ENCODE assay signal across 1 cellular context in genomic region chr5:165086424-165086823, GRCh38.
TF ChIP-seq lines count a peak whose summit lies in the region.

No MANE protein-coding gene starts in this region.

TF ChIP-seq in GM12878, 131 proteins besides CTCF, POLR2A, EP300 and RAD21 (continued from another document):
- TF ChIP-seq, protein P1, sequence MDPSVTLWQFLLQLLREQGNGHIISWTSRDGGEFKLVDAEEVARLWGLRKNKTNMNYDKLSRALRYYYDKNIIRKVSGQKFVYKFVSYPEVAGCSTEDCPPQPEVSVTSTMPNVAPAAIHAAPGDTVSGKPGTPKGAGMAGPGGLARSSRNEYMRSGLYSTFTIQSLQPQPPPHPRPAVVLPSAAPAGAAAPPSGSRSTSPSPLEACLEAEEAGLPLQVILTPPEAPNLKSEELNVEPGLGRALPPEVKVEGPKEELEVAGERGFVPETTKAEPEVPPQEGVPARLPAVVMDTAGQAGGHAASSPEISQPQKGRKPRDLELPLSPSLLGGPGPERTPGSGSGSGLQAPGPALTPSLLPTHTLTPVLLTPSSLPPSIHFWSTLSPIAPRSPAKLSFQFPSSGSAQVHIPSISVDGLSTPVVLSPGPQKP (IDR thresholded peaks at IDR 0.05; ENCODE audit: low read depth, low read length) = no peak
- TF ChIP-seq CHD4 (IDR thresholded peaks at IDR 0.05) = no peak
